8 cellular contexts compared by ENCODE assay signal in the genomic region with DNA sequence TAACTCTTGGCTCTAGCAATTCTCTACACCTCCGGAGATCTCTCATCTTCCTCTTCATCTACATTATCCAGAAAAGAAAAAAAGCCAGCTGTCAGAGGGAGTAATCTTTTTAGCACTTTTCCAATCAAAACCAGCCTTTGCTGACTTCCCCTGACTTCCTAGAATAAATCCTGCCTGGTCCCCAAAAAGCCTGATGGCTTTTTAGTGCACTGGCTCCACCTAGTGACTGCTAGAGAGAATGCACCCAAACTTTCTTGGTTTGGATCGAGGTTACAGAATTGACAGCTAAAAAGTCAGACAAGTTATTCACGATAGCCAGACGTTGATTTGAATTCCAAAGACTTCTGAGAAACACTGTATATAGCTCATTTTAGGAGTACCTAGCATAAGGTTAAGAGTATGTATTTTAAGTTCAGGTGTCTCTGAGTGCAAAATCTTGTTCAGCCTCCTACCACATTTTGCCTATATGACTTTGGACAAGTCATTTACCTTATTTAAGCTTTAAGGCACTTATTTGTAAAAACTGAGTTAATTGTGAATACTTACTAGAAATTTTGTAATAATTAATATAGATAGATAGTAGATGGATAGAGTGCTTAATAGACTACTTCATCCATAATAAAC.
DNase-seq lines count a peak whose midpoint lies in the region; ATAC-seq and TF ChIP-seq lines count a peak whose summit lies in the region.

No MANE protein-coding gene starts in this region.

- TF ChIP-seq POLR2A in NB4 (IDR thresholded peaks at IDR 0.05; ENCODE audit: extremely low read depth, insufficient read length): no peak

- ATAC-seq in GM18867 (IDR thresholded peaks at IDR 0.05; ENCODE audit: unreplicated experiment) (peak; percentile 40), lower lobe of right lung (peak; percentile 61 to 63), GM21737 (IDR thresholded peaks at IDR 0.05; ENCODE audit: unreplicated experiment) (no peak)
- no peak for ATAC-seq in stimulated activated naive CD8-positive, alpha-beta T cell treated with anti-CD3 and anti-CD28 coated beads, Interleukin-15, amount 100 ng/mL, for 72 hours

- H3K9me3 ChIP-seq in BE2C (no peaks in the 10 kb centered on the region), colonic mucosa (no peaks in the 10 kb centered on the region), lower lobe of right lung (no peaks in the 10 kb centered on the region)

- DNase-seq in BE2C: peak; percentile 34
- peak; percentile 55 for DNase-seq in NB4 (ENCODE audit: low read depth)
- DNase-seq in T-helper 2 cell: peak in 3 of 5 experiments; percentile 10 to 18 (median 18)
- DNase-seq in colonic mucosa: peak; percentile 62
- no peak for DNase-seq in lower lobe of right lung
- DNase-seq in stimulated activated naive CD8-positive, alpha-beta T cell treated with anti-CD3 and anti-CD28 coated beads, Interleukin-15, amount 100 ng/mL, for 72 hours: peak; percentile 24 to 37

- intact Hi-C loops in colonic mucosa (cut with DNase I): loop anchor here (2.0 to 10.0 kb wide), 5 partner anchors 222 to 910 kb away; no protein-coding TSS in a partner anchor
- intact Hi-C loops in lower lobe of right lung (cut with DNase I): loop anchor here (5.0 kb wide), 1 partner anchor 305 kb away; no protein-coding TSS in a partner anchor

- H3K4me3 ChIP-seq in BE2C (ENCODE audit: low read depth, low read length) (no peak overlapping the region), NB4 (ENCODE audit: low read depth, low read length) (no peak overlapping the region), colonic mucosa (no peak overlapping the region), lower lobe of right lung (no peak overlapping the region)

- H3K4me1 Mint-ChIP-seq in stimulated activated naive CD8-positive, alpha-beta T cell treated with anti-CD3 and anti-CD28 coated beads, Interleukin-15, amount 100 ng/mL, for 72 hours: peaks cover 6% of the 10 kb centered on the region

- no peak overlapping the region for H3K4me3 Mint-ChIP-seq in stimulated activated naive CD8-positive, alpha-beta T cell treated with anti-CD3 and anti-CD28 coated beads, Interleukin-15, amount 100 ng/mL, for 72 hours

- H3K4me1 ChIP-seq in BE2C (no peaks in the 10 kb centered on the region), colonic mucosa (no peaks in the 10 kb centered on the region), lower lobe of right lung (no peaks in the 10 kb centered on the region)

- H3K27me3 Mint-ChIP-seq in stimulated activated naive CD8-positive, alpha-beta T cell treated with anti-CD3 and anti-CD28 coated beads, Interleukin-15, amount 100 ng/mL, for 72 hours: no peaks in the 10 kb centered on the region

- no peak overlapping the region for H3K27ac Mint-ChIP-seq in stimulated activated naive CD8-positive, alpha-beta T cell treated with anti-CD3 and anti-CD28 coated beads, Interleukin-15, amount 100 ng/mL, for 72 hours

- H3K9ac ChIP-seq in colonic mucosa (ENCODE audit: low read depth in 2 of 2, low read length in 2 of 2): no peak overlapping the region

- TF ChIP-seq CTCF in BE2C (IDR thresholded peaks at IDR 0.05; ENCODE audit: low read depth, low read length) (peak; percentile 99), NB4 (IDR thresholded peaks at IDR 0.05; ENCODE audit: low read depth, low read length) (peak; percentile 94), colonic mucosa (IDR thresholded peaks at IDR 0.05) (peak; percentile 93), lower lobe of right lung (IDR thresholded peaks at IDR 0.05) (peak; percentile 93)

- no peaks in the 10 kb centered on the region for H3K9me3 Mint-ChIP-seq in stimulated activated naive CD8-positive, alpha-beta T cell treated with anti-CD3 and anti-CD28 coated beads, Interleukin-15, amount 100 ng/mL, for 72 hours

- H3K27ac ChIP-seq in colonic mucosa (no peak overlapping the region), lower lobe of right lung (no peak overlapping the region)

- no peaks in the 10 kb centered on the region; the same call in 1 of the 2 replicates for H3K27me3 ChIP-seq in BE2C
- no peaks in the 10 kb centered on the region for H3K27me3 ChIP-seq in colonic mucosa
- no peaks in the 10 kb centered on the region for H3K27me3 ChIP-seq in lower lobe of right lung (ENCODE audit: low read depth)

- H3K36me3 ChIP-seq in BE2C (no peaks in the 10 kb centered on the region), colonic mucosa (no peaks in the 10 kb centered on the region), lower lobe of right lung (no peaks in the 10 kb centered on the region)

Comparison
In these comparisons a context has a peak if more than half of its experiments do, and no peak if none do; other contexts are left out.
1. ATAC-seq: peak in GM18867 (single experiment) and lower lobe of right lung (2 of 2); none in stimulated activated naive CD8-positive, alpha-beta T cell treated with anti-CD3 and anti-CD28 coated beads, Interleukin-15, amount 100 ng/mL, for 72 hours (single experiment) and GM21737 (single experiment).
2. Peak in every context shown above with its lines, with median percentiles within 50 percentile points of each other: CTCF ChIP-seq.